Comparison of ENCODE assay signal across 22 cellular contexts in genomic region chr1:9321986-9322715, GRCh38. TPM values are rescaled to one million over a fixed set of nuclear protein-coding genes. Genes with fewer than 3 reads are reported as not detected.
DNase-seq lines count a peak whose midpoint lies in the region; ATAC-seq, FAIRE-seq and TF ChIP-seq lines count a peak whose summit lies in the region.
"Had no signal": no experiment of that assay in that cellular context is flagged by ENCODE, and none has a peak within 500 bp of the region (broad histone marks: within the 10 kb centered on the region; RNA-seq: fewer than 3 reads in every experiment).

No MANE protein-coding gene starts in this region.

- H3K9me3 ChIP-seq in GM23248 (ENCODE audit: low read depth) (no peaks in the 10 kb centered on the region), keratinocyte (ENCODE audit: control insufficient read depth, low read depth, low read length) (no peaks in the 10 kb centered on the region), stomach smooth muscle (ENCODE audit: control insufficient read depth in 2 of 2, low read length in 2 of 2) (no peaks in the 10 kb centered on the region)
- H3K9me3 ChIP-seq: psoas muscle, suprapubic skin had no signal

- in situ Hi-C loops in GM23248 (cut with MboI), result no loop called here

- dilution Hi-C loops in keratinocyte (cut with MboI; ENCODE audit: extremely low pct_ligation_motif_present, low sequenced_read_pairs), result no loop called here

- no peak for TF ChIP-seq CTCF in keratinocyte (optimal IDR thresholded peaks at IDR 0.05 in 1 of 3, IDR thresholded peaks at IDR 0.05 in 1 of 3, conservative IDR thresholded peaks at IDR 0.05 in 1 of 3; ENCODE audit: extremely low read depth in 1 of 3, insufficient read depth in 2 of 3, low read length in 3 of 3)

- H3K4me2 ChIP-seq in GM23248 (ENCODE audit: unreplicated experiment), result peak overlapping the region; percentile 74
- H3K4me2 ChIP-seq in keratinocyte (ENCODE audit: control insufficient read depth, extremely low read depth, insufficient read depth, low read depth, low read length), result peak overlapping the region; percentile 78

- H3K27ac ChIP-seq in GM23248, result peak overlapping the region; percentile 65; the same call in 1 of the 2 replicates
- peak overlapping the region; percentile 1 for H3K27ac ChIP-seq in caudate nucleus (ENCODE audit: low read depth, low read length)
- no peak overlapping the region for H3K27ac ChIP-seq in keratinocyte (ENCODE audit: control insufficient read depth, insufficient read depth, low read length)
- H3K27ac ChIP-seq in stomach smooth muscle (ENCODE audit: low read length), result peak overlapping the region; percentile 64
- H3K27ac ChIP-seq: psoas muscle, suprapubic skin had no signal

- no peaks in the 10 kb centered on the region for H3K36me3 ChIP-seq in GM23248 (ENCODE audit: low read depth)
- peaks cover 0 to 9% of the 10 kb centered on the region in 2 experiments for H3K36me3 ChIP-seq in keratinocyte (ENCODE audit: control insufficient read depth in 2 of 2, extremely low read depth in 1 of 2, insufficient read depth in 2 of 2, low read length in 2 of 2)
- H3K36me3 ChIP-seq in stomach smooth muscle (ENCODE audit: control insufficient read depth in 2 of 2, insufficient read depth in 2 of 2, low read length in 2 of 2), result peaks cover 2% of the 10 kb centered on the region in 2 donors

- H4K20me1 ChIP-seq in GM23248 (ENCODE audit: insufficient read depth) (peaks cover 3% of the 10 kb centered on the region; the same call in 1 of the 2 replicates), keratinocyte (ENCODE audit: control insufficient read depth, extremely low read depth, insufficient read depth, low read length) (peaks cover 24% of the 10 kb centered on the region)

- FAIRE-seq in keratinocyte (lab: Jason Lieb, UNC), result no peak
- FAIRE-seq: GM12892, HepG2 had no signal

- DNase-seq in GM23248, result no peak
- no peak for DNase-seq in caudate nucleus (lab: John Stamatoyannopoulos, UW)
- DNase-seq in keratinocyte (ENCODE audit: low read depth, low spot score), result no peak
- no peak for DNase-seq in DMS114 treated with DMSO at 0.1 percent for 48 hours (lab: John Stamatoyannopoulos, UW; ENCODE audit: unreplicated experiment)
- DNase-seq in T1000 (lab: John Stamatoyannopoulos, UW), result no peak
- DNase-seq: activated CD4-positive, CD25-positive, alpha-beta regulatory T cell treated with anti-CD3 and anti-CD28 coated beads, Interleukin-2, amount 50 U/mL, for 72 hours; activated CD8-positive, alpha-beta T cell treated with anti-CD3 and anti-CD28 coated beads for 36 hours; activated effector memory CD4-positive, alpha-beta T cell treated with anti-CD3 and anti-CD28 coated beads, Interleukin-2, amount 50 U/mL, for 16 hours; activated naive CD8-positive, alpha-beta T cell treated with anti-CD3 and anti-CD28 coated beads, Interleukin-2, amount 50 U/mL, for 24 hours; activated T-cell treated with anti-CD3 and anti-CD28 coated beads for 4 hours; NCI-H1092 treated with DMSO at 0.1 percent for 48 hours; NCI-H2029 treated with DMSO at 0.1 percent for 48 hours; NCI-H226; Right ventricle myocardium superior; T-helper 9 cell had no signal

- H3K4me1 ChIP-seq in GM23248 (ENCODE audit: insufficient read depth) (peaks cover 42% of the 10 kb centered on the region), keratinocyte (ENCODE audit: control insufficient read depth, extremely low read depth, insufficient read depth, low read length) (peaks cover 53% of the 10 kb centered on the region), stomach smooth muscle (ENCODE audit: control insufficient read depth, insufficient read depth, low read length) (peaks cover 92% of the 10 kb centered on the region)

- WGBS in GM23248 (ENCODE audit: low coverage in 1 of 2, low lambda C conversion rate in 2 of 2, missing lambda C conversion rate in 2 of 2), 2 experiments, result 89 to 90% methylated on average over 17 of the region's 17 CpGs

- ATAC-seq in HG03095 (IDR thresholded peaks at IDR 0.05; ENCODE audit: unreplicated experiment) (no peak), HG03460 (IDR thresholded peaks at IDR 0.05; ENCODE audit: unreplicated experiment) (no peak)
- ATAC-seq: activated CD8-positive, alpha-beta T cell treated with anti-CD3 and anti-CD28 coated beads for 36 hours; activated naive CD8-positive, alpha-beta T cell treated with anti-CD3 and anti-CD28 coated beads, Interleukin-2, amount 50 U/mL, for 24 hours; HepG2 had no signal

- H3K27me3 ChIP-seq in GM23248 (replicated peaks; ENCODE audit: insufficient read depth) (no peaks in the 10 kb centered on the region), keratinocyte (ENCODE audit: control insufficient read depth, extremely low read depth, insufficient read depth, low read length) (no peaks in the 10 kb centered on the region), stomach smooth muscle (ENCODE audit: control insufficient read depth in 1 of 2, insufficient read depth in 2 of 2, low read length in 2 of 2) (no peaks in the 10 kb centered on the region)
- H3K27me3 ChIP-seq: suprapubic skin had no signal

- peaks cover 7% of the 10 kb centered on the region for H3K9me1 ChIP-seq in keratinocyte (ENCODE audit: control insufficient read depth, extremely low read depth, insufficient read depth, low read length)

- H2AFZ ChIP-seq in GM23248 (no peak overlapping the region), keratinocyte (ENCODE audit: control insufficient read depth, low read length) (no peak overlapping the region)

- peaks cover 95% of the 10 kb centered on the region for H3K79me2 ChIP-seq in GM23248 (ENCODE audit: insufficient read depth)
- H3K79me2 ChIP-seq in keratinocyte (ENCODE audit: control insufficient read depth, insufficient read depth, low read length), result peaks cover 79% of the 10 kb centered on the region

- H3K9me2 ChIP-seq in GM23248 (ENCODE audit: insufficient read depth), result no peaks in the 10 kb centered on the region

- peaks cover 12% of the 10 kb centered on the region; the same call in 1 of the 2 replicates for H3F3A ChIP-seq in GM23248 (ENCODE audit: insufficient read depth)

- peak overlapping the region; percentile 65; the same call in 1 of the 2 replicates for H3K9ac ChIP-seq in GM23248
- peak overlapping the region; percentile 71 for H3K9ac ChIP-seq in keratinocyte (ENCODE audit: control insufficient read depth, extremely low read depth, insufficient read depth, low read length)
- no peak overlapping the region for H3K9ac ChIP-seq in stomach smooth muscle (ENCODE audit: low read length in 2 of 2)

- H3K4me3 ChIP-seq in GM23248 (no peak overlapping the region), keratinocyte (ENCODE audit: control insufficient read depth in 2 of 3, extremely low read depth in 1 of 3, insufficient read depth in 2 of 3, low read depth in 1 of 3, low read length in 3 of 3) (no peak overlapping the region), stomach smooth muscle (ENCODE audit: low read length in 2 of 2) (peak overlapping the region in 1 of 2 donors; percentile 55)
- H3K4me3 ChIP-seq: psoas muscle, suprapubic skin had no signal

RNA-seq across cellular contexts. Expression of gene SPSB1, which starts 29.5 kb away (rescaled TPM):
- total RNA-seq in GM23248 (2014; rRNA removed; shearing (Covaris generic)), result 13.5 and 22.7 TPM in 2 replicates
- polyA plus RNA-seq in GM23248 (2016; fragmentation: Nextera tagmentation; extraction: Ambion mirVana), result 13.5 and 13.6 TPM in 2 replicates
- polyA plus RNA-seq in keratinocyte, result 16.9 to 43.2 TPM (median 19.8 TPM) in 3 replicates
- polyA plus RNA-seq in keratinocyte (2011; ENCODE audit: low read depth), result 19.8 TPM
- polyA plus RNA-seq in keratinocyte (2011; cell fraction: cytosol; rRNA removed), result 12.1 and 17.8 TPM in 2 replicates
- polyA plus RNA-seq in keratinocyte (2011; cell fraction: nucleus; rRNA removed), result 19.7 and 26.5 TPM in 2 replicates
- polyA plus RNA-seq in keratinocyte (2012; ENCODE audit: low replicate concordance), result 18.5 and 23.4 TPM in 2 replicates
- 14.3 to 41.7 TPM (median 16.8 TPM) in 3 replicates for polyA minus RNA-seq in keratinocyte
- 18.4 TPM for polyA minus RNA-seq in keratinocyte (2011; cell fraction: cytosol; rRNA and poly(A)+ RNA removed)
- polyA minus RNA-seq in keratinocyte (2011; cell fraction: nucleus; rRNA and poly(A)+ RNA removed), result 19.2 and 24.3 TPM in 2 replicates

Comparison
In these comparisons a context has a peak if more than half of its experiments do, and no peak if none do; other contexts are left out.
1. H3K9ac ChIP-seq: peak in GM23248 (single experiment) and keratinocyte (single experiment); none in stomach smooth muscle (0 of 2).